Comparison of ENCODE assay signal across 9 cellular contexts in genomic region chr5:127875235-127876021, GRCh38.
A peak's percentile ranks its signal among the peaks of the same experiment; 100 is the strongest.
DNase-seq lines count a peak whose midpoint lies in the region; ATAC-seq, FAIRE-seq and TF ChIP-seq lines count a peak whose summit lies in the region.
"Had no signal": no experiment of that assay in that cellular context is flagged by ENCODE, and none has a peak within 500 bp of the region (broad histone marks: within the 10 kb centered on the region; RNA-seq: fewer than 3 reads in every experiment).

No MANE protein-coding gene starts in this region.

- 12% methylated on average over 8 of the region's 8 CpGs for WGBS in GM12878 (ENCODE audit: insufficient coverage, insufficient replicate concordance, low lambda C conversion rate, missing lambda C conversion rate)

- H3K27me3 ChIP-seq in NT2/D1 (ENCODE audit: insufficient read depth, insufficient read length) (no peaks in the 10 kb centered on the region), GM12878 (replicated peaks in 1 of 2; ENCODE audit: control insufficient read depth in 2 of 2, insufficient read depth in 2 of 2, low read length in 1 of 2) (no peaks in the 10 kb centered on the region)

- peak; percentile 54 for FAIRE-seq in GM12878 (lab: Jason Lieb, UNC)

- TF ChIP-seq CTCF in GM12878 (IDR thresholded peaks at IDR 0.05 in 2 of 3, conservative IDR thresholded peaks at IDR 0.05 in 1 of 3; ENCODE audit: control insufficient read depth in 2 of 3, extremely low read depth in 1 of 3, insufficient read depth in 1 of 3, low read depth in 3 of 3, low read length in 3 of 3): peak; percentile 29 to 57 (median 43); a peak in 5 of 6 replicates

- ATAC-seq in GM21447 (IDR thresholded peaks at IDR 0.05; ENCODE audit: unreplicated experiment) (peak; percentile 90), HG03565 (IDR thresholded peaks at IDR 0.05; ENCODE audit: unreplicated experiment) (peak; percentile 85), GM12878 (peak; percentile 92)

- peak; percentile 42 for DNase-seq in NCI-H2227 (lab: John Stamatoyannopoulos, UW; ENCODE audit: unreplicated experiment)
- DNase-seq in NCI-H2227 treated with DMSO at 0.1 percent for 48 hours (lab: John Stamatoyannopoulos, UW): no peak
- DNase-seq in NT2/D1 (ENCODE audit: low read depth, low spot score): peak; percentile 33
- peak; percentile 71 for DNase-seq in GM12878 (ENCODE audit: low read depth, low spot score)
- DNase-seq in iris pigment epithelial cell (ENCODE audit: low read depth): peak; percentile 70
- peak; percentile 17 for DNase-seq in stimulated activated CD4-positive, alpha-beta T cell treated with anti-CD3 and anti-CD28 coated beads, Interleukin-4, amount 100 ng/mL, for 24 hours

- POLR2A ChIA-PET in GM12878 (lab: Charles Lee): interaction anchor here (0.6 to 1.6 kb wide), 3 partner anchors 31 to 118 kb away, joined by 3 to 9 read pairs (median 7); no protein-coding TSS in a partner anchor

- H3K79me2 ChIP-seq in GM12878 (ENCODE audit: control insufficient read depth, insufficient read depth, low read length): no peaks in the 10 kb centered on the region

- peak overlapping the region; percentile 28 for H3K9ac ChIP-seq in NT2/D1 (ENCODE audit: insufficient read length, low read depth)
- no peak overlapping the region for H3K9ac ChIP-seq in GM12878 (ENCODE audit: control insufficient read depth, insufficient read depth, low read length)

- BruUV-seq in GM12878 (replicated peaks; lab: Mats Ljungman, UMichigan): no TSS peak

- peak; percentile 81 for TF ChIP-seq RAD21 in GM12878 (IDR thresholded peaks at IDR 0.05; ENCODE audit: insufficient read depth, low read depth, low read length)

- H4K20me1 ChIP-seq in GM12878 (ENCODE audit: control insufficient read depth, insufficient read depth): no peaks in the 10 kb centered on the region

- peak overlapping the region; percentile 26; the same call in 1 of the 2 replicates for H3K4me2 ChIP-seq in GM12878 (ENCODE audit: control insufficient read depth, insufficient read depth)

- intact Hi-C loops in GM12878 (cut with micrococcal nuclease; ENCODE audit: unreplicated experiment): loop anchor here (1.0 to 10.0 kb wide), 4 partner anchors 207 to 619 kb away; partner anchors contain the start of gene SLC12A2

- TF ChIP-seq POLR2A in GM12878 (IDR thresholded peaks at IDR 0.05; ENCODE audit: low read depth, low read length): no peak

- no peak overlapping the region for H3K4me3 ChIP-seq in NT2/D1 (ENCODE audit: insufficient read length, low read depth)
- H3K4me3 ChIP-seq in GM12878: no peak overlapping the region

- no peaks in the 10 kb centered on the region for H3K9me3 ChIP-seq in NT2/D1 (ENCODE audit: insufficient read depth, low read length)
- H3K9me3 ChIP-seq in GM12878 (replicated peaks; ENCODE audit: control insufficient read depth, insufficient read depth, low read length): no peaks in the 10 kb centered on the region

- H3K36me3 ChIP-seq in NT2/D1 (ENCODE audit: insufficient read depth, insufficient read length, low read length) (no peaks in the 10 kb centered on the region), GM12878 (ENCODE audit: control insufficient read depth in 2 of 2, insufficient read depth in 2 of 2, low read length in 1 of 2) (no peaks in the 10 kb centered on the region)

- H3K4me1 ChIP-seq in NT2/D1 (ENCODE audit: insufficient read depth, insufficient read length) (no peaks in the 10 kb centered on the region), GM12878 (ENCODE audit: control insufficient read depth, insufficient read depth, low read length) (no peaks in the 10 kb centered on the region; the same call in 1 of the 2 replicates)

- in situ Hi-C loops in GM12878 (cut with MboI): no loop called here

- CTCF ChIA-PET in GM12878 (lab: Yijun Ruan, JAX): interaction anchor here (0.6 to 7.7 kb wide), 37 partner anchors 9 to 623 kb away, joined by 3 to 78 read pairs (median 4); partner anchors contain the start of gene SLC12A2

- H2AFZ ChIP-seq in GM12878 (ENCODE audit: control insufficient read depth, low read depth, low read length): peak overlapping the region; percentile 68

- RAD21 ChIA-PET in GM12878 (lab: Charles Lee; ENCODE audit: unreplicated experiment): interaction anchor here (0.7 to 4.4 kb wide), 29 partner anchors 9 to 551 kb away, joined by 3 to 48 read pairs (median 4); partner anchors contain the start of gene SLC12A2

- no peak overlapping the region for H3K27ac ChIP-seq in GM12878 (ENCODE audit: control insufficient read depth, insufficient read depth)
- H3K27ac ChIP-seq: epithelial cell of prostate had no signal

- SMC1A ChIA-PET in GM12878 (lab: Charles Lee; ENCODE audit: uncharacterized antibody, unreplicated experiment): interaction anchor here (0.7 to 4.2 kb wide), 36 partner anchors 9 to 623 kb away, joined by 3 to 24 read pairs (median 4); no protein-coding TSS in a partner anchor

- no peak for TF ChIP-seq EP300 in GM12878 (IDR thresholded peaks at IDR 0.05; ENCODE audit: borderline replicate concordance in 1 of 2, control insufficient read depth in 1 of 2, low read depth in 2 of 2, low read length in 2 of 2)

TF ChIP-seq in GM12878, 131 proteins besides CTCF, POLR2A, EP300 and RAD21 (continues in another document):
- no peak for TF ChIP-seq HDAC2 (IDR thresholded peaks at IDR 0.05)
- TF ChIP-seq ASH2L (IDR thresholded peaks at IDR 0.05; ENCODE audit: borderline replicate concordance, low read depth): no peak
- TF ChIP-seq ESRRA (IDR thresholded peaks at IDR 0.05; ENCODE audit: low read length): no peak
- TF ChIP-seq JUND (IDR thresholded peaks at IDR 0.05; ENCODE audit: low read depth, low read length): no peak
- no peak for TF ChIP-seq RELA (IDR thresholded peaks at IDR 0.05; ENCODE audit: borderline replicate concordance, partially characterized antibody)
- TF ChIP-seq CREM (IDR thresholded peaks at IDR 0.05; ENCODE audit: low read depth): no peak
- 0 out of 2 replicates have a peak, but pooled peaks have one; percentile 3 for TF ChIP-seq MEF2A (IDR thresholded peaks at IDR 0.05; ENCODE audit: insufficient read depth, low read depth, low read length)
- TF ChIP-seq PKNOX1 (IDR thresholded peaks at IDR 0.05): peak; percentile 58
- TF ChIP-seq NFYA (IDR thresholded peaks at IDR 0.05; ENCODE audit: borderline replicate concordance, low read depth, low read length): no peak
- no peak for TF ChIP-seq CEBPZ (IDR thresholded peaks at IDR 0.05; ENCODE audit: low read depth, low read length)
- TF ChIP-seq NR2F1 (conservative IDR thresholded peaks at IDR 0.05): 0 out of 2 replicates have a peak, but pooled peaks have one; percentile 54
- no peak for TF ChIP-seq E2F8 (IDR thresholded peaks at IDR 0.05; ENCODE audit: low read depth, partially characterized antibody)
- TF ChIP-seq IKZF2 (IDR thresholded peaks at IDR 0.05): peak; percentile 76 to 80
- no peak for TF ChIP-seq HCFC1 (IDR thresholded peaks at IDR 0.05; ENCODE audit: low read length)
- no peak for TF ChIP-seq RB1 (IDR thresholded peaks at IDR 0.05; ENCODE audit: borderline replicate concordance)
